In genomic region chr6:31972709-31973350, GRCh38 we compare ENCODE assay signal across 6 cellular contexts. TPM values are rescaled to one million over a fixed set of nuclear protein-coding genes. Genes with fewer than 3 reads are reported as not detected.
DNase-seq lines count a peak whose midpoint lies in the region; ATAC-seq and TF ChIP-seq lines count a peak whose summit lies in the region.

No MANE protein-coding gene starts in this region.

- no peak for TF ChIP-seq CTCF in coronary artery (IDR thresholded peaks at IDR 0.05)
- no peak for TF ChIP-seq CTCF in parathyroid adenoma (IDR thresholded peaks at IDR 0.05)

- no peak for ATAC-seq in activated CD8-positive, alpha-beta memory T cell treated with anti-CD3 and anti-CD28 coated beads, Interleukin-2, amount 10 ng/mL, durations not matched to agents 7 days and 5 days
- ATAC-seq in HG02938 (IDR thresholded peaks at IDR 0.05; ENCODE audit: unreplicated experiment), result no peak

- peak overlapping the region; percentile 93 for H2AFZ ChIP-seq in parathyroid adenoma

- DNase-seq in activated CD8-positive, alpha-beta memory T cell treated with anti-CD3 and anti-CD28 coated beads, Interleukin-2, amount 10 ng/mL, durations not matched to agents 7 days and 5 days, result no peak
- no peak for DNase-seq in activated CD8-positive, alpha-beta memory T cell treated with anti-CD3 and anti-CD28 coated beads, Interleukin-2, amount 50 U/mL, for 48 hours
- no peak for DNase-seq in coronary artery (ENCODE audit: low spot score)
- DNase-seq in stimulated activated CD4-positive, alpha-beta T cell treated with anti-CD3 and anti-CD28 coated beads, Interleukin-12 subunit alpha, Interleukin-12 subunit beta, amount 100 ng/mL, for 4 hours, result no peak

- no peaks in the 10 kb centered on the region for H3K9me3 Mint-ChIP-seq in activated CD8-positive, alpha-beta memory T cell treated with anti-CD3 and anti-CD28 coated beads, Interleukin-2, amount 10 ng/mL, durations not matched to agents 7 days and 5 days (ENCODE audit: low read depth)

- peak overlapping the region; percentile 100 for H3K27ac Mint-ChIP-seq in activated CD8-positive, alpha-beta memory T cell treated with anti-CD3 and anti-CD28 coated beads, Interleukin-2, amount 10 ng/mL, durations not matched to agents 7 days and 5 days

- no peaks in the 10 kb centered on the region for H3K9me3 ChIP-seq in parathyroid adenoma (ENCODE audit: control insufficient read depth, low read length)

- H3K4me3 Mint-ChIP-seq in activated CD8-positive, alpha-beta memory T cell treated with anti-CD3 and anti-CD28 coated beads, Interleukin-2, amount 10 ng/mL, durations not matched to agents 7 days and 5 days, result peak overlapping the region; percentile 96

- H3K4me2 ChIP-seq in parathyroid adenoma (ENCODE audit: low read length), result peak overlapping the region; percentile 87

- H3K4me1 ChIP-seq in parathyroid adenoma, result peaks cover 15% of the 10 kb centered on the region

- H3K79me2 ChIP-seq in parathyroid adenoma, result peaks cover 18% of the 10 kb centered on the region

- H3K27ac ChIP-seq in coronary artery, result peak overlapping the region; percentile 94 to 98
- peak overlapping the region; percentile 95 for H3K27ac ChIP-seq in parathyroid adenoma

- H3K36me3 ChIP-seq in parathyroid adenoma (ENCODE audit: control insufficient read depth, insufficient read depth, low read length), result no peaks in the 10 kb centered on the region

- CTCF ChIA-PET in activated CD8-positive, alpha-beta memory T cell treated with anti-CD3 and anti-CD28 coated beads, Interleukin-2, amount 10 ng/mL, durations not matched to agents 7 days and 5 days (lab: Charles Lee), result interaction anchor here (1.1 to 4.4 kb wide), 3 partner anchors 14 to 22 kb away, joined by 3 to 27 read pairs (median 12); partner anchors contain the start of genes NELFE and SKIC2

- H3K9ac ChIP-seq in parathyroid adenoma, result peak overlapping the region; percentile 69

- no peaks in the 10 kb centered on the region for H3K27me3 Mint-ChIP-seq in activated CD8-positive, alpha-beta memory T cell treated with anti-CD3 and anti-CD28 coated beads, Interleukin-2, amount 10 ng/mL, durations not matched to agents 7 days and 5 days

- H3K36me3 Mint-ChIP-seq in activated CD8-positive, alpha-beta memory T cell treated with anti-CD3 and anti-CD28 coated beads, Interleukin-2, amount 10 ng/mL, durations not matched to agents 7 days and 5 days, result peaks cover 9% of the 10 kb centered on the region

- H3K4me1 Mint-ChIP-seq in activated CD8-positive, alpha-beta memory T cell treated with anti-CD3 and anti-CD28 coated beads, Interleukin-2, amount 10 ng/mL, durations not matched to agents 7 days and 5 days, result peaks cover 34% of the 10 kb centered on the region

- H3K4me3 ChIP-seq in coronary artery, result peak overlapping the region; percentile 75
- H3K4me3 ChIP-seq in parathyroid adenoma (ENCODE audit: low read depth, low read length), result peak overlapping the region; percentile 92

- no peaks in the 10 kb centered on the region for H3K27me3 ChIP-seq in parathyroid adenoma (ENCODE audit: control insufficient read depth, insufficient read depth, low read length)

RNA-seq across cellular contexts. Expression of gene DXO, which starts 0.9 kb away (rescaled TPM):
- 10 to 100 TPM; 17.4 to 18.7 TPM for total RNA-seq in activated CD8-positive, alpha-beta memory T cell treated with anti-CD3 and anti-CD28 coated beads, Interleukin-2, amount 10 ng/mL, durations not matched to agents 7 days and 5 days

RNA-seq across cellular contexts. Expression of gene C4A, which starts 9.0 kb away (rescaled TPM):
- total RNA-seq in activated CD8-positive, alpha-beta memory T cell treated with anti-CD3 and anti-CD28 coated beads, Interleukin-2, amount 10 ng/mL, durations not matched to agents 7 days and 5 days, result 1 to 10 TPM; 2.3 to 3.4 TPM

RNA-seq across cellular contexts. Expression of gene SKIC2, which starts 13.9 kb away (rescaled TPM):
- total RNA-seq in activated CD8-positive, alpha-beta memory T cell treated with anti-CD3 and anti-CD28 coated beads, Interleukin-2, amount 10 ng/mL, durations not matched to agents 7 days and 5 days, result 10 to 100 TPM; 88.2 to 93.2 TPM

RNA-seq across cellular contexts. Expression of gene NELFE, which starts 14.1 kb away (rescaled TPM):
- total RNA-seq in activated CD8-positive, alpha-beta memory T cell treated with anti-CD3 and anti-CD28 coated beads, Interleukin-2, amount 10 ng/mL, durations not matched to agents 7 days and 5 days, result 10 to 100 TPM; 75.7 to 79.7 TPM

RNA-seq across cellular contexts. Expression of gene CFB, which starts 26.9 kb away (rescaled TPM):
- under 1 TPM in 1 of 2 experiments, not detected in 1; 0.12 TPM for total RNA-seq in activated CD8-positive, alpha-beta memory T cell treated with anti-CD3 and anti-CD28 coated beads, Interleukin-2, amount 10 ng/mL, durations not matched to agents 7 days and 5 days
